Comparison of ENCODE assay signal across 8 cellular contexts in the genomic region with DNA sequence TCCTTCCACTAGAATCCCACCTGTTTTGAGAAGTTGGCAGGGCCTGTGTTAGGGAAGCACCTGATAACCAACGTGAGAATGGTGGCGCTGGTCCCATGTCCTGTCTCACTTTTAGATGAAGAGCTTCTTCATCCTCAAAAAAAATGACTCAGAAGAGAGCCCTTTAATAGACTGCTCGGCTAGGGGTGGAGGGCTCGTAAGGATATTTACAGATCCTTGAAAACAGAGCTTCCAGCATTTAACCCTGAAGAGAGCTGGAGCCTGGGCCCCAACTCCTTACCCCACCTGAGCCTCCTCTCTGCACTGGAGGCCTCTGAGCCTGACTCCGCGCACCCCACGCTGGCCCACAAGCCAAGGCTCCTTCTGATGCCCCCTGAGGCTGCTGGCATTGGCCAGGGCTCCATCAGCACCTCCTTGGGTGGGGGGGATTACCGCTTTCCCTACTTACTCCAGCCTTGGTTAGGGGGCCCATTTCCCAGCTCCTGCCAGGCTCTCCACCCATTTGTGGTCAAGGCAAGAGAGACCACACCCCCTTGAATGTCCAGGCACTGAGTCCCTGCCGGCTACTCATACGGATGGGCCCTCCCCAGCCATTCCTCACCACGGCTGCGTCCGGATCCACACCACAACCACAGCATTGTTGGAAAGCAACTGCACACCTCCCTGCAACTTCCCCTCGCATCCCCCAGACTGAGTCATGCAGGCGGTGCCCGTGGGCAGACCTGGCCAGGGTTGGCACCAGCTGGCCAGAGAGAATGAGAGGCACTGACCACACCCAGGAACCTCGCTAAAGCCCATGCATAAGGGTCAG. TPM values are rescaled to one million over a fixed set of nuclear protein-coding genes. Genes with fewer than 3 reads are reported as not detected.
DNase-seq lines count a peak whose midpoint lies in the region; ATAC-seq and TF ChIP-seq lines count a peak whose summit lies in the region.

No MANE protein-coding gene starts in this region.

- H3K4me1 ChIP-seq in skeletal muscle satellite cell (ENCODE audit: control insufficient read depth, insufficient read depth, low read length), result peaks cover 56% of the 10 kb centered on the region

- H3K9me3 ChIP-seq in skeletal muscle satellite cell (replicated peaks; ENCODE audit: low read length), result no peaks in the 10 kb centered on the region

- no peak overlapping the region for H3K4me3 ChIP-seq in H7 (ENCODE audit: insufficient read depth, low read depth, low read length)
- peak overlapping the region; percentile 53 for H3K4me3 ChIP-seq in skeletal muscle satellite cell (ENCODE audit: low read length)

- ATAC-seq in SK-N-SH treated with all-trans-retinoic acid at 6 μM for 48 hours (peak; percentile 86), HG02763 (IDR thresholded peaks at IDR 0.05; ENCODE audit: unreplicated experiment) (no peak), GM18870 (IDR thresholded peaks at IDR 0.05; ENCODE audit: unreplicated experiment) (no peak)

- no peaks in the 10 kb centered on the region for H3K36me3 ChIP-seq in H7 (replicated peaks; ENCODE audit: control insufficient read depth, insufficient read depth, low read length)
- H3K36me3 ChIP-seq in skeletal muscle satellite cell (ENCODE audit: insufficient read depth, low read length), result peaks cover 18% of the 10 kb centered on the region

- peak; percentile 28 for DNase-seq in H7
- DNase-seq in foreskin melanocyte, result peak; percentile 28
- DNase-seq in NAMALWA (ENCODE audit: low spot score), result no peak
- DNase-seq in cortex of kidney (lab: John Stamatoyannopoulos, UW), result no peak

- H3K4me2 ChIP-seq in skeletal muscle satellite cell (ENCODE audit: low read length), result peak overlapping the region; percentile 50

- peak overlapping the region; percentile 72 for H3K9ac ChIP-seq in skeletal muscle satellite cell (ENCODE audit: low read depth, low read length)

- no peaks in the 10 kb centered on the region for H3K27me3 ChIP-seq in H7 (ENCODE audit: control insufficient read depth, insufficient read depth, low read length)
- no peaks in the 10 kb centered on the region for H3K27me3 ChIP-seq in skeletal muscle satellite cell (ENCODE audit: control insufficient read depth, insufficient read depth, low read length)

TF ChIP-seq in SK-N-SH treated with all-trans-retinoic acid at 6 μM for 48 hours, 23 proteins besides CTCF, POLR2A, EP300 and RAD21:
- no peak for TF ChIP-seq CSDC2 (CRISPR knock-in tag; IDR thresholded peaks at IDR 0.05)
- no peak for TF ChIP-seq ARNTL (CRISPR knock-in tag; IDR thresholded peaks at IDR 0.05; ENCODE audit: borderline replicate concordance, low read depth)
- no peak for TF ChIP-seq OSR1 (CRISPR knock-in tag; IDR thresholded peaks at IDR 0.05)
- no peak for TF ChIP-seq ISL1 (CRISPR knock-in tag; IDR thresholded peaks at IDR 0.05)
- TF ChIP-seq ZFP3 (CRISPR knock-in tag; IDR thresholded peaks at IDR 0.05), result no peak
- TF ChIP-seq SNAI2 (CRISPR knock-in tag; IDR thresholded peaks at IDR 0.05), result no peak
- no peak for TF ChIP-seq BACH2 (CRISPR knock-in tag; IDR thresholded peaks at IDR 0.05; ENCODE audit: borderline replicate concordance)
- no peak for TF ChIP-seq ZNF8 (CRISPR knock-in tag; IDR thresholded peaks at IDR 0.05)
TF ChIP-seq in SK-N-SH treated with all-trans-retinoic acid at 6 μM for 48 hours: peak in this region for 0.

RNA-seq across cellular contexts. Expression of a gene that starts 30.2 kb away (rescaled TPM):
- total RNA-seq in H7 (2014; rRNA removed; shearing (Covaris generic)), result 11.8 and 18.4 TPM in 2 replicates
- total RNA-seq in skeletal muscle satellite cell (2012; rRNA removed), result 68.4 and 222 TPM in 2 replicates

RNA-seq across cellular contexts. Expression of a gene that starts 35.6 kb away (rescaled TPM):
- 10.5 and 13.6 TPM in 2 replicates for total RNA-seq in H7 (2014; rRNA removed; shearing (Covaris generic))
- total RNA-seq in skeletal muscle satellite cell (2012; rRNA removed), result 15.7 and 20.5 TPM in 2 replicates

RNA-seq across cellular contexts. Expression of a gene that starts 38.0 kb away (rescaled TPM):
- 23.2 and 24.9 TPM in 2 replicates for total RNA-seq in H7 (2014; rRNA removed; shearing (Covaris generic))
- total RNA-seq in skeletal muscle satellite cell (2012; rRNA removed), result 51.2 and 58.1 TPM in 2 replicates

Comparison
In these comparisons a context has a peak if more than half of its experiments do, and no peak if none do; other contexts are left out.
1. DNase-seq: peak in H7 (single experiment) and foreskin melanocyte (single experiment); none in NAMALWA (single experiment) and cortex of kidney (single experiment).